In genomic region chr11:72336163-72336562, GRCh38 we compare ENCODE assay signal across 17 cellular contexts.
"Had no signal": no experiment of that assay in that cellular context is flagged by ENCODE, and none has a peak within 500 bp of the region (broad histone marks: within the 10 kb centered on the region; RNA-seq: fewer than 3 reads in every experiment).

No MANE protein-coding gene starts in this region.

- H3K4me3 Mint-ChIP-seq: activated naive CD4-positive, alpha-beta T cell treated with anti-CD3 and anti-CD28 coated beads, Interleukin-2, amount 10 ng/mL, durations not matched to agents 7 days and 5 days; neural crest cell; stimulated activated naive CD8-positive, alpha-beta T cell treated with anti-CD3 and anti-CD28 coated beads, Interleukin-15, Interleukin-2, amounts not matched to agents 100 ng/mL and 50 ng/mL, for 24 hours had no signal

- H3K36me3 Mint-ChIP-seq: activated naive CD4-positive, alpha-beta T cell treated with anti-CD3 and anti-CD28 coated beads, Interleukin-2, amount 10 ng/mL, durations not matched to agents 7 days and 5 days had no signal

- DNase-seq: activated CD4-positive, alpha-beta T cell treated with anti-CD3 and anti-CD28 coated beads for 1 hour; activated naive CD4-positive, alpha-beta T cell treated with anti-CD3 and anti-CD28 coated beads, Interleukin-2, amount 10 ng/mL, durations not matched to agents 7 days and 5 days; activated T-cell treated with anti-CD3 and anti-CD28 coated beads for 4 hours; cerebellar nuclear complex; cortex of kidney; esophagus squamous epithelium; heart right ventricle; kidney glomerular epithelial cell; left ventricle myocardium inferior; retina; SHP77 treated with DMSO at 0.1 percent for 48 hours; T-helper 1 cell; T-helper 9 cell; transverse colon; uterus had no signal

- H3K9me3 Mint-ChIP-seq: activated naive CD4-positive, alpha-beta T cell treated with anti-CD3 and anti-CD28 coated beads, Interleukin-2, amount 10 ng/mL, durations not matched to agents 7 days and 5 days; neural crest cell; stimulated activated naive CD8-positive, alpha-beta T cell treated with anti-CD3 and anti-CD28 coated beads, Interleukin-15, Interleukin-2, amounts not matched to agents 100 ng/mL and 50 ng/mL, for 24 hours had no signal

- H3K27me3 Mint-ChIP-seq: activated naive CD4-positive, alpha-beta T cell treated with anti-CD3 and anti-CD28 coated beads, Interleukin-2, amount 10 ng/mL, durations not matched to agents 7 days and 5 days; stimulated activated naive CD8-positive, alpha-beta T cell treated with anti-CD3 and anti-CD28 coated beads, Interleukin-15, Interleukin-2, amounts not matched to agents 100 ng/mL and 50 ng/mL, for 24 hours had no signal

- H3K27ac Mint-ChIP-seq: activated naive CD4-positive, alpha-beta T cell treated with anti-CD3 and anti-CD28 coated beads, Interleukin-2, amount 10 ng/mL, durations not matched to agents 7 days and 5 days; stimulated activated naive CD8-positive, alpha-beta T cell treated with anti-CD3 and anti-CD28 coated beads, Interleukin-15, Interleukin-2, amounts not matched to agents 100 ng/mL and 50 ng/mL, for 24 hours had no signal

- ATAC-seq: heart right ventricle had no signal
